Comparison of ENCODE assay signal across 10 cellular contexts in genomic region chr17:74512624-74513084, GRCh38. TPM values are rescaled to one million over a fixed set of nuclear protein-coding genes. Genes with fewer than 3 reads are reported as not detected.
DNase-seq lines count a peak whose midpoint lies in the region; ATAC-seq and TF ChIP-seq lines count a peak whose summit lies in the region.
"Had no signal": no experiment of that assay in that cellular context is flagged by ENCODE, and none has a peak within 500 bp of the region (broad histone marks: within the 10 kb centered on the region; RNA-seq: fewer than 3 reads in every experiment).

No MANE protein-coding gene starts in this region.

- no peaks in the 10 kb centered on the region for H3K4me1 ChIP-seq in naive thymus-derived CD4-positive, alpha-beta T cell (ENCODE audit: control insufficient read depth in 2 of 2, insufficient read depth in 2 of 2, low read length in 2 of 2)

- H3K4me3 ChIP-seq in naive thymus-derived CD4-positive, alpha-beta T cell (ENCODE audit: low read length), result no peak overlapping the region

- intact Hi-C loops in naive thymus-derived CD4-positive, alpha-beta T cell (cut with micrococcal nuclease), result no loop called here

- H3K9me3 Mint-ChIP-seq in naive thymus-derived CD4-positive, alpha-beta T cell, result peaks cover 2 to 16% (median 10%) of the 10 kb centered on the region in 11 donors

- no peak overlapping the region for H3K4me3 Mint-ChIP-seq in T-helper 17 cell
- H3K4me3 Mint-ChIP-seq in naive thymus-derived CD4-positive, alpha-beta T cell, result no peak overlapping the region

- POLR2A ChIA-PET in GM10248 (lab: Yijun Ruan, JAX), result interaction anchor here (0.8 to 0.9 kb wide), 2 partner anchors 14 to 45 kb away, joined by 3 to 4 read pairs; no protein-coding TSS in a partner anchor
- POLR2A ChIA-PET in naive thymus-derived CD4-positive, alpha-beta T cell (lab: Charles Lee), result no interaction called here

- no peaks in the 10 kb centered on the region for H3K4me1 Mint-ChIP-seq in T-helper 17 cell
- peaks cover 0 to 10% (median 0%) of the 10 kb centered on the region in 7 donors for H3K4me1 Mint-ChIP-seq in naive thymus-derived CD4-positive, alpha-beta T cell

- H3K36me3 Mint-ChIP-seq in T-helper 17 cell (ENCODE audit: low read depth), result peaks cover 4% of the 10 kb centered on the region
- H3K36me3 Mint-ChIP-seq in naive thymus-derived CD4-positive, alpha-beta T cell, result peaks cover 0 to 12% (median 0%) of the 10 kb centered on the region in 5 donors

- H3K27ac ChIP-seq in naive thymus-derived CD4-positive, alpha-beta T cell (ENCODE audit: low read depth, low read length), result no peak overlapping the region
- no peak overlapping the region for H3K27ac ChIP-seq in caudate nucleus (ENCODE audit: low read depth, low read length)

- peak; percentile 50 for ATAC-seq in T-helper 17 cell
- peak; percentile 87 for ATAC-seq in naive thymus-derived CD4-positive, alpha-beta T cell

- H3K27ac Mint-ChIP-seq in T-helper 17 cell, result no peak overlapping the region
- no peak overlapping the region for H3K27ac Mint-ChIP-seq in naive thymus-derived CD4-positive, alpha-beta T cell

- H3K9me3 ChIP-seq in T-helper 17 cell (ENCODE audit: control insufficient read depth, low read length, poor library complexity, severe bottlenecking), result no peaks in the 10 kb centered on the region
- H3K9me3 ChIP-seq in naive thymus-derived CD4-positive, alpha-beta T cell (ENCODE audit: control insufficient read depth in 2 of 3, low read length in 3 of 3), result no peaks in the 10 kb centered on the region

- no peak for TF ChIP-seq CTCF in GM10248 (IDR thresholded peaks at IDR 0.05; ENCODE audit: control extremely low read depth, extremely low read depth, low read depth, missing control alignments)

- no peaks in the 10 kb centered on the region for H3K36me3 ChIP-seq in naive thymus-derived CD4-positive, alpha-beta T cell (ENCODE audit: control insufficient read depth in 2 of 3, insufficient read depth in 3 of 3, low read length in 3 of 3)

- H3K27me3 ChIP-seq in naive thymus-derived CD4-positive, alpha-beta T cell (ENCODE audit: control insufficient read depth in 2 of 2, insufficient read depth in 2 of 2, low read length in 2 of 2), result no peaks in the 10 kb centered on the region

- H3K27me3 Mint-ChIP-seq in T-helper 17 cell, result peaks cover 34% of the 10 kb centered on the region
- peaks cover 7 to 27% (median 16%) of the 10 kb centered on the region in 5 donors for H3K27me3 Mint-ChIP-seq in naive thymus-derived CD4-positive, alpha-beta T cell

- peak; percentile 50 for DNase-seq in GM10248 (ENCODE audit: extremely low spot score)
- DNase-seq in H4 (ENCODE audit: low spot score), result peak; percentile 55
- no peak for DNase-seq in T-helper 17 cell
- DNase-seq in naive thymus-derived CD4-positive, alpha-beta T cell, result peak in 1 of 9 donors; percentile 53
- DNase-seq in caudate nucleus (lab: John Stamatoyannopoulos, UW), result no peak
- no peak for DNase-seq in SHP77 (lab: John Stamatoyannopoulos, UW)
- no peak for DNase-seq in NCI-H748 (lab: John Stamatoyannopoulos, UW; ENCODE audit: unreplicated experiment)
- DNase-seq in NAMALWA (ENCODE audit: low spot score), result no peak

- CTCF ChIA-PET in GM10248 (lab: Yijun Ruan, JAX), result interaction anchor here (0.9 to 3.0 kb wide), 13 partner anchors 8 to 145 kb away, joined by 3 to 13 read pairs (median 5); partner anchors contain the start of gene GPR142
- CTCF ChIA-PET in naive thymus-derived CD4-positive, alpha-beta T cell (lab: Charles Lee), result no interaction called here

RNA-seq across cellular contexts. Expression of gene CD300LB, which starts 18.6 kb away (rescaled TPM):
- total RNA-seq in H4 (2014; rRNA removed; shearing (Covaris generic)), result not detected in 2 replicates
- total RNA-seq in T-helper 17 cell, result 1 to 10 TPM in 1 of 2 donors, under 1 TPM in 1; 0.34 to 1.4 TPM
- 10 to 100 TPM in 1 of 5 experiments, 1 to 10 TPM in 1, under 1 TPM in 2, not detected in 1; 0.27 to 23.9 (median 2.0) TPM for total RNA-seq in naive thymus-derived CD4-positive, alpha-beta T cell
- polyA plus RNA-seq in naive thymus-derived CD4-positive, alpha-beta T cell, result not detected
- total RNA-seq: H1, myocyte had no signal
- polyA plus RNA-seq: H1 had no signal

RNA-seq across cellular contexts. Expression of gene CD300C, which starts 33.3 kb away (rescaled TPM):
- 0.37 and 0.45 TPM in 2 replicates for total RNA-seq in H4 (2014; rRNA removed; shearing (Covaris generic))
- 1 to 10 TPM in 1 of 2 donors, under 1 TPM in 1; 0.37 to 1.2 TPM for total RNA-seq in T-helper 17 cell
- total RNA-seq in naive thymus-derived CD4-positive, alpha-beta T cell, result 10 to 100 TPM in 1 of 5 experiments, 1 to 10 TPM in 1, under 1 TPM in 3; 0.22 to 20.5 (median 0.58) TPM
- polyA plus RNA-seq in naive thymus-derived CD4-positive, alpha-beta T cell, result not detected
- total RNA-seq: H1, myocyte had no signal
- polyA plus RNA-seq: H1 had no signal

RNA-seq across cellular contexts. Expression of gene CD300A, which starts 46.2 kb away (rescaled TPM):
- not detected in 2 replicates for total RNA-seq in H4 (2014; rRNA removed; shearing (Covaris generic))
- 1 to 10 TPM; 2.4 to 9.6 TPM for total RNA-seq in T-helper 17 cell
- total RNA-seq in naive thymus-derived CD4-positive, alpha-beta T cell, result 10 to 100 TPM in 2 of 5 experiments, 1 to 10 TPM in 3; 5.0 to 52.4 (median 6.8) TPM
- polyA plus RNA-seq in naive thymus-derived CD4-positive, alpha-beta T cell, result 1 to 10 TPM; 5.8 to 9.5 TPM
- total RNA-seq: myocyte had no signal

RNA-seq across cellular contexts. Expression of gene CD300H, which starts 54.7 kb away (rescaled TPM):
- 0.78 TPM in 1 of 2 replicates, not detected in the other for total RNA-seq in H4 (2014; rRNA removed; shearing (Covaris generic))
- not detected for total RNA-seq in T-helper 17 cell
- 10 to 100 TPM in 1 of 5 experiments, under 1 TPM in 1, not detected in 3; 0.72 to 18.3 TPM for total RNA-seq in naive thymus-derived CD4-positive, alpha-beta T cell
- not detected for polyA plus RNA-seq in naive thymus-derived CD4-positive, alpha-beta T cell
- total RNA-seq: H1, myocyte had no signal
- polyA plus RNA-seq: H1 had no signal

Comparison
In these comparisons a context has a peak if more than half of its experiments do, and no peak if none do; other contexts are left out.
1. DNase-seq: peak in GM10248 (single experiment) and H4 (single experiment); none in T-helper 17 cell (0 of 3), caudate nucleus (0 of 61), SHP77 (0 of 2), NCI-H748 (single experiment) and NAMALWA (single experiment).